6 cellular contexts compared by ENCODE assay signal in the genomic region with DNA sequence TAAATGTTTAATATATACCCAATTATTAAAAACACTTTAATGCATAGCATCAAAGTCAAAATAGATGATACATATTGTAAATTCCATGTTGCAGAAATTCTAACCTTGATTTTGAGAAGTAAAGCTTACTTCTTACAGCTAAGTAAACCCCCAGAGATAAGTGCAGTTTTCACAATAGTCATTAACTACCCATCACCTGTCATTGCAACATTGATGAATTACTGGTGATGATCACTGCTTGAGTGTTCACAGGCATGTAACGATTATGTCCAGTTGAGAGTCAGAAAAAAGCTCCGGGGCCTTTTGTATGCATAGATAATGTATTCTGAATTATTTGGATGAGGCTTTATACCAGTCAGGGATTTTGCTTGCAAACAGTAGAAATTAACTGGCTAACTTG.
"Had no signal": no experiment of that assay in that cellular context is flagged by ENCODE, and none has a peak within 500 bp of the region (broad histone marks: within the 10 kb centered on the region; RNA-seq: fewer than 3 reads in every experiment).

No MANE protein-coding gene starts in this region.

- H3K27ac ChIP-seq: HL-60 had no signal

- H2AFZ ChIP-seq: GM23338 had no signal

- H3K4me3 ChIP-seq: GM23338 had no signal

- ATAC-seq: GM23338, HepG2 had no signal

- H3K4me2 ChIP-seq: GM23338 had no signal

- DNase-seq: H9, HCEC 1CT, HFFc6 had no signal
